Comparison of ENCODE assay signal across 5 cellular contexts in the genomic region with DNA sequence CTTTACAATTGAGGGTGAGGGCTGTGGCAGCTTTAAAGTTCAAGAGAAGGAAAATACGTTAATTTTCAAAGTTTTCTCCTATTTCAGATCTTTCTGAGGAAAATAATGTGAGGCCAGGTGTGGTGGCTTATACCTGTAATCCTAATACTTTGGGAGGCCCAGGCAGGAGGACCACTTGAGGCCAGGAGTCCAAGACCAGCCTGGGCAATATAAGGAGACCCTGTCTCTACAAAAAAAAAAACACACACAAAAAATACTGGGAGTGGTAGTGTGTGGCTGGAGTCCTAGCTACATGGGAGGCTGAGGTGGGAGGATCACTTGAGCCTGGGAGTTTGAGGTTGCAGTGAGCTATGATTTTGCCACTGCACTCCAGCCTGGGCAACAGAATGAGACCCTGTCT. TPM values are rescaled to one million over a fixed set of nuclear protein-coding genes. Genes with fewer than 3 reads are reported as not detected.
"Had no signal": no experiment of that assay in that cellular context is flagged by ENCODE, and none has a peak within 500 bp of the region (broad histone marks: within the 10 kb centered on the region; RNA-seq: fewer than 3 reads in every experiment).

No MANE protein-coding gene starts in this region.

RNA-seq across cellular contexts. Expression of gene CACNA1D, which starts 16.7 kb away (rescaled TPM):
- total RNA-seq: dermis blood vessel endothelial cell, endothelial cell of umbilical vein, fibroblast of villous mesenchyme, lung microvascular endothelial cell had no signal
- polyA plus RNA-seq: foreskin keratinocyte had no signal
